13 cellular contexts compared by ENCODE assay signal in genomic region chr12:62468935-62469334, GRCh38. TPM values are rescaled to one million over a fixed set of nuclear protein-coding genes. Genes with fewer than 3 reads are reported as not detected.
DNase-seq lines count a peak whose midpoint lies in the region; TF ChIP-seq lines count a peak whose summit lies in the region.
"Had no signal": no experiment of that assay in that cellular context is flagged by ENCODE, and none has a peak within 500 bp of the region (broad histone marks: within the 10 kb centered on the region; RNA-seq: fewer than 3 reads in every experiment).

No MANE protein-coding gene starts in this region.

- H3K4me3 Mint-ChIP-seq in activated naive CD8-positive, alpha-beta T cell = peak overlapping the region; percentile 97
- H3K4me3 Mint-ChIP-seq in mesothelial cell of epicardium = peak overlapping the region; percentile 54

- H3K9me3 Mint-ChIP-seq in activated naive CD8-positive, alpha-beta T cell (ENCODE audit: low read depth) = no peaks in the 10 kb centered on the region
- H3K9me3 Mint-ChIP-seq in mesothelial cell of epicardium = peaks cover 3% of the 10 kb centered on the region

- TF ChIP-seq POLR2A in lower leg skin (IDR thresholded peaks at IDR 0.05) (no peak), transverse colon (IDR thresholded peaks at IDR 0.05) (no peak)

- peaks cover 3 to 53% (median 24%) of the 10 kb centered on the region in 4 donors for H3K4me1 ChIP-seq in transverse colon

- peaks cover 0 to 1% of the 10 kb centered on the region in 2 donors for H3K9me3 ChIP-seq in transverse colon
- H3K9me3 ChIP-seq: lower lobe of right lung, tibial nerve had no signal

- TF ChIP-seq CTCF in AG04449 (IDR thresholded peaks at IDR 0.05; ENCODE audit: insufficient read depth, low read length, missing control alignments) = no peak
- TF ChIP-seq CTCF in GM06990 (IDR thresholded peaks at IDR 0.05; ENCODE audit: insufficient read depth, low read length, poor library complexity, severe bottlenecking) = no peak
- TF ChIP-seq CTCF in mesothelial cell of epicardium (IDR thresholded peaks at IDR 0.05; ENCODE audit: unreplicated experiment) = no peak
- TF ChIP-seq CTCF in lower leg skin (IDR thresholded peaks at IDR 0.05) = no peak
- TF ChIP-seq CTCF in transverse colon (IDR thresholded peaks at IDR 0.05) = no peak

- no peaks in the 10 kb centered on the region; the same call in 1 of the 2 replicates for H3K36me3 ChIP-seq in GM06990 (ENCODE audit: control insufficient read depth, insufficient read depth, low read length)
- H3K36me3 ChIP-seq in transverse colon = peaks cover 0 to 5% (median 0%) of the 10 kb centered on the region in 4 donors

- CTCF ChIA-PET in AG04449 (lab: Yijun Ruan, JAX) = interaction anchor here (1.4 to 2.1 kb wide), 3 partner anchors 32 to 344 kb away, joined by 4 to 13 read pairs (median 7); no protein-coding TSS in a partner anchor

- no peak for TF ChIP-seq EP300 in transverse colon (IDR thresholded peaks at IDR 0.05; ENCODE audit: low read depth)

- POLR2A ChIA-PET in AG04449 (lab: Yijun Ruan, JAX) = no interaction called here

- H3K27me3 ChIP-seq in GM06990 (replicated peaks; ENCODE audit: control insufficient read depth, insufficient read depth, low read length) (no peaks in the 10 kb centered on the region), transverse colon (no peaks in the 10 kb centered on the region)
- H3K27me3 ChIP-seq: esophagus squamous epithelium, tibial nerve had no signal

- no peaks in the 10 kb centered on the region for H3K27me3 Mint-ChIP-seq in activated naive CD8-positive, alpha-beta T cell
- H3K27me3 Mint-ChIP-seq in mesothelial cell of epicardium (ENCODE audit: low read depth) = no peaks in the 10 kb centered on the region

- H3K4me3 ChIP-seq in AG04449 (ENCODE audit: low read depth, low read length) (peak overlapping the region; percentile 96), GM06990 (replicated peaks; ENCODE audit: low read depth, low read length) (peak overlapping the region; percentile 42), lower leg skin (ENCODE audit: low read depth, poor library complexity, severe bottlenecking) (no peak overlapping the region), transverse colon (peak overlapping the region in 1 of 4 donors; percentile 78)

- H3K27ac Mint-ChIP-seq in activated naive CD8-positive, alpha-beta T cell = no peak overlapping the region
- H3K27ac Mint-ChIP-seq in mesothelial cell of epicardium = no peak overlapping the region

- no peak for DNase-seq in AG04449 (ENCODE audit: low read depth, low spot score)
- DNase-seq in GM06990 (ENCODE audit: extremely low read depth, insufficient read length) = no peak
- no peak for DNase-seq in mesothelial cell of epicardium (ENCODE audit: low spot score in 2 of 2, unreplicated experiment in 2 of 2)
- DNase-seq in amniotic stem cell (lab: John Stamatoyannopoulos, UW) = no peak
- DNase-seq in lower leg skin (ENCODE audit: low spot score in 2 of 2) = no peak
- DNase-seq in transverse colon = no peak
- no peak for DNase-seq in activated CD4-positive, CD25-positive, alpha-beta regulatory T cell (lab: John Stamatoyannopoulos, UW)
- DNase-seq: activated effector memory CD4-positive, alpha-beta T cell treated with Interleukin-2 at 50 U/mL for 16 hours; esophagus squamous epithelium; lower lobe of right lung; NCI-H446 had no signal

- no peak overlapping the region for H3K27ac ChIP-seq in transverse colon
- H3K27ac ChIP-seq: esophagus squamous epithelium, lower lobe of right lung, tibial nerve had no signal

- 78 to 80% methylated on average over 8 of the region's 8 CpGs for WGBS in lower leg skin, 2 donors
- WGBS in transverse colon (ENCODE audit: low coverage in 1 of 2), 2 donors = 86 to 89% methylated on average over 3 to 8 of the region's 8 CpGs

- peaks cover 2% of the 10 kb centered on the region for H3K36me3 Mint-ChIP-seq in activated naive CD8-positive, alpha-beta T cell
- H3K36me3 Mint-ChIP-seq in mesothelial cell of epicardium = peaks cover 2% of the 10 kb centered on the region

- in situ Hi-C loops in transverse colon (cut with MboI; ENCODE audit: low pct_ligation_motif_present in 1 of 4, low pct_unique_long_range_greater_than_20kb in 1 of 4, low sequenced_read_pairs in 3 of 4) = loop anchor here in 1 of 4 donors (25.0 kb wide), 1 partner anchor 207 kb away; the partner anchor contains the start of gene USP15

- H3K4me1 Mint-ChIP-seq in activated naive CD8-positive, alpha-beta T cell (ENCODE audit: low read depth) = peaks cover 33% of the 10 kb centered on the region
- H3K4me1 Mint-ChIP-seq in mesothelial cell of epicardium = peaks cover 17% of the 10 kb centered on the region

- intact Hi-C loops in lower leg skin (cut with DNase I; ENCODE audit: low total_unique reads) = no loop called here
- intact Hi-C loops in transverse colon (cut with DNase I; ENCODE audit: low total_unique reads) = no loop called here

RNA-seq across cellular contexts. Expression of gene MON2, which starts 2.3 kb away (rescaled TPM):
- total RNA-seq in mesothelial cell of epicardium = 68.6 to 76.6 TPM (median 72.8 TPM) in 3 replicates
- total RNA-seq in lower leg skin = 10 to 100 TPM; 36.1 to 92.9 (median 42.8) TPM
- 100 to 1,000 TPM in 3 of 4 donors, 10 to 100 TPM in 1; 94.6 to 157 (median 129) TPM for total RNA-seq in transverse colon
